In the genomic region with DNA sequence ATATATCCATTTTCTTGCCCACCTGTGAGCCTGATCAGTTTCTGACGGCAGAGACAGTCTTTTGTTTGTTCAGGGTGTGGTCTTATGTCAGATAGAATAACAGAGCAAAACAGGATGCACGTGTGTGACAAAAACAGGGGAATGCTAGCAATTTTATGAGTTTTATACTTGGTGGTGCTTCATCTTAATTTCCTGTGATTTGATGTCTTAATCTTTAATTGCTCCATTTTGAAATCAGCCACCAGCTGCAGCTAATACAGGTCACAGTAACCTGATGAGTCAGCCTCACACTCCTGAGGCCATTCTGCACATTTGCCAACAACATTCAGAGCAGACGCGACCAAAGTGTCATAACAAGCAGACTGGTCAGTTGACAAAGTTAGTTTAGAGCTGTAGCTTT, we compare ENCODE assay signal across 1 cellular context.
A peak's percentile ranks its signal among the peaks of the same experiment; 100 is the strongest.
TF ChIP-seq lines count a peak whose summit lies in the region.

No MANE protein-coding gene starts in this region.

TF ChIP-seq in K562, 482 proteins besides CTCF, POLR2A, EP300 and RAD21 (continued from another document):
- TF ChIP-seq, protein P1, sequence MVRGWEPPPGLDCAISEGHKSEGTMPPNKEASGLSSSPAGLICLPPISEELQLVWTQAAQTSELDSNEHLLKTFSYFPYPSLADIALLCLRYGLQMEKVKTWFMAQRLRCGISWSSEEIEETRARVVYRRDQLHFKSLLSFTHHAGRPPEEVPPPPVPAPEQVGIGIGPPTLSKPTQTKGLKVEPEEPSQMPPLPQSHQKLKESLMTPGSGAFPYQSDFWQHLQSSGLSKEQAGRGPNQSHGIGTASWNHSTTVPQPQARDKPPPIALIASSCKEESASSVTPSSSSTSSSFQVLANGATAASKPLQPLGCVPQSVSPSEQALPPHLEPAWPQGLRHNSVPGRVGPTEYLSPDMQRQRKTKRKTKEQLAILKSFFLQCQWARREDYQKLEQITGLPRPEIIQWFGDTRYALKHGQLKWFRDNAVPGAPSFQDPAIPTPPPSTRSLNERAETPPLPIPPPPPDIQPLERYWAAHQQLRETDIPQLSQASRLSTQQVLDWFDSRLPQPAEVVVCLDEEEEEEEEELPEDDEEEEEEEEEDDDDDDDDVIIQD (CRISPR knock-in tag; IDR thresholded peaks at IDR 0.05), result no peak
- no peak for TF ChIP-seq CHD7 (IDR thresholded peaks at IDR 0.05; ENCODE audit: low read depth, low read length)
- TF ChIP-seq, protein P2, sequence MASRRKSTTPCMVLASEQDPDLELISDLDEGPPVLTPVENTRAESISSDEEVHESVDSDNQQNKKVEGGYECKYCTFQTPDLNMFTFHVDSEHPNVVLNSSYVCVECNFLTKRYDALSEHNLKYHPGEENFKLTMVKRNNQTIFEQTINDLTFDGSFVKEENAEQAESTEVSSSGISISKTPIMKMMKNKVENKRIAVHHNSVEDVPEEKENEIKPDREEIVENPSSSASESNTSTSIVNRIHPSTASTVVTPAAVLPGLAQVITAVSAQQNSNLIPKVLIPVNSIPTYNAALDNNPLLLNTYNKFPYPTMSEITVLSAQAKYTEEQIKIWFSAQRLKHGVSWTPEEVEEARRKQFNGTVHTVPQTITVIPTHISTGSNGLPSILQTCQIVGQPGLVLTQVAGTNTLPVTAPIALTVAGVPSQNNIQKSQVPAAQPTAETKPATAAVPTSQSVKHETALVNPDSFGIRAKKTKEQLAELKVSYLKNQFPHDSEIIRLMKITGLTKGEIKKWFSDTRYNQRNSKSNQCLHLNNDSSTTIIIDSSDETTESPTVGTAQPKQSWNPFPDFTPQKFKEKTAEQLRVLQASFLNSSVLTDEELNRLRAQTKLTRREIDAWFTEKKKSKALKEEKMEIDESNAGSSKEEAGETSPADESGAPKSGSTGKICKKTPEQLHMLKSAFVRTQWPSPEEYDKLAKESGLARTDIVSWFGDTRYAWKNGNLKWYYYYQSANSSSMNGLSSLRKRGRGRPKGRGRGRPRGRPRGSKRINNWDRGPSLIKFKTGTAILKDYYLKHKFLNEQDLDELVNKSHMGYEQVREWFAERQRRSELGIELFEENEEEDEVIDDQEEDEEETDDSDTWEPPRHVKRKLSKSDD (conservative IDR thresholded peaks at IDR 0.05; ENCODE audit: low read length), result no peak
- TF ChIP-seq E4F1 (CRISPR knock-in tag; IDR thresholded peaks at IDR 0.05; ENCODE audit: borderline replicate concordance), result no peak
- TF ChIP-seq PHF20 (IDR thresholded peaks at IDR 0.05; ENCODE audit: partially characterized antibody), result no peak
- TF ChIP-seq C11orf30 (IDR thresholded peaks at IDR 0.05; ENCODE audit: low read depth), result peak; percentile 28; the same call in 1 of the 2 replicates
- TF ChIP-seq ZSCAN32 (CRISPR knock-in tag; IDR thresholded peaks at IDR 0.05), result no peak
- TF ChIP-seq ZNF316 (IDR thresholded peaks at IDR 0.05), result 0 out of 2 replicates have a peak, but pooled peaks have one; percentile 14
- TF ChIP-seq JUND (IDR thresholded peaks at IDR 0.05; ENCODE audit: borderline replicate concordance, low read depth, low read length), result peak; percentile 41; the same call in 1 of the 2 replicates
- TF ChIP-seq JUND (tag; IDR thresholded peaks at IDR 0.05; ENCODE audit: borderline replicate concordance, low read depth, low read length), result no peak
- TF ChIP-seq MNT (conservative IDR thresholded peaks at IDR 0.05), result peak in 1 of 2 experiments; percentile 31; a peak in 1 of 4 replicates
- TF ChIP-seq FOXK2 (conservative IDR thresholded peaks at IDR 0.05 in 1 of 2, IDR thresholded peaks at IDR 0.05 in 1 of 2; ENCODE audit: low read depth in 2 of 2), result no peak
- TF ChIP-seq, protein P3, sequence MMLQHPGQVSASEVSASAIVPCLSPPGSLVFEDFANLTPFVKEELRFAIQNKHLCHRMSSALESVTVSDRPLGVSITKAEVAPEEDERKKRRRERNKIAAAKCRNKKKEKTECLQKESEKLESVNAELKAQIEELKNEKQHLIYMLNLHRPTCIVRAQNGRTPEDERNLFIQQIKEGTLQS (IDR thresholded peaks at IDR 0.05), result peak; percentile 52; the same call in 1 of the 2 replicates
- TF ChIP-seq, protein P3 (CRISPR knock-in tag; conservative IDR thresholded peaks at IDR 0.05), result no peak
- no peak for TF ChIP-seq DMBX1 (CRISPR knock-in tag; IDR thresholded peaks at IDR 0.05; ENCODE audit: borderline replicate concordance)
- TF ChIP-seq ZNF140 (CRISPR knock-in tag; IDR thresholded peaks at IDR 0.05), result no peak
